ENCODE assay signal across 1 cellular context in genomic region chr16:81536648-81537047, GRCh38.
TF ChIP-seq lines count a peak whose summit lies in the region.

No MANE protein-coding gene starts in this region.

TF ChIP-seq in K562, 482 proteins besides CTCF, POLR2A, EP300 and RAD21 (continued from another document):
- no peak for TF ChIP-seq TSHZ1 (CRISPR knock-in tag; IDR thresholded peaks at IDR 0.05)
- TF ChIP-seq DEAF1 (CRISPR knock-in tag; IDR thresholded peaks at IDR 0.05), result no peak
- no peak for TF ChIP-seq TEAD4 (IDR thresholded peaks at IDR 0.05; ENCODE audit: low read length)
- no peak for TF ChIP-seq TEAD4 (CRISPR knock-in tag; IDR thresholded peaks at IDR 0.05; ENCODE audit: borderline replicate concordance)
- TF ChIP-seq C11orf30 (IDR thresholded peaks at IDR 0.05; ENCODE audit: low read depth), result peak; percentile 74
- peak; percentile 67 for TF ChIP-seq MAFG (tag; conservative IDR thresholded peaks at IDR 0.05)
- no peak for TF ChIP-seq FOXO4 (CRISPR knock-in tag; IDR thresholded peaks at IDR 0.05)
- no peak for TF ChIP-seq BCL6 (CRISPR knock-in tag; IDR thresholded peaks at IDR 0.05)
- TF ChIP-seq ZNF518B (CRISPR knock-in tag; IDR thresholded peaks at IDR 0.05), result no peak
- TF ChIP-seq MAFF (IDR thresholded peaks at IDR 0.05; ENCODE audit: low read length), result peak; percentile 57
- TF ChIP-seq CAMTA2 (CRISPR knock-in tag; conservative IDR thresholded peaks at IDR 0.05), result no peak
- no peak for TF ChIP-seq ZNF695 (CRISPR knock-in tag; IDR thresholded peaks at IDR 0.05)
- TF ChIP-seq ZNF316 (IDR thresholded peaks at IDR 0.05), result peak; percentile 86
- no peak for TF ChIP-seq ZBTB49 (CRISPR knock-in tag; IDR thresholded peaks at IDR 0.05; ENCODE audit: borderline replicate concordance)
- no peak for TF ChIP-seq MTF1 (CRISPR knock-in tag; IDR thresholded peaks at IDR 0.05; ENCODE audit: borderline replicate concordance)
